16 cellular contexts compared by ENCODE assay signal in the genomic region with DNA sequence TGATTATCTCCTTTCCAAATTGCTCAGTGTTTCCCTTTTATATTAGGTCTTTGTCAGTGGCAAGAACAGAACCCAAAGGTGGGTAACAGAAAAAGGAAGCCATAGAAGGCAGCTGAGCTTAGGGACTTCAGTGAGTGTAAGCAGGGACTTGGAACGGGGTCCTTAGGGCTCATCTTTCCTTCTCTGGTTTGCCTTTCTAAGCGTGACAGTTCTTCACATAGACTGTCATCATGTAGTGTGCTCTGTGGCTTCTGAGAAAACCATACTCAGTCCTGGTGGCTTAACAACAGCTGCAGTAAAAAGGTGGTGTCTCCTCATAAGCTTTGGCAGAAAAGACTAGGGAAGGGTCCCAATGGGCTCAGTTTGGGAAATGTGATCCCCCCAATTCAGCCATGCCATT.
"Had no signal": no experiment of that assay in that cellular context is flagged by ENCODE, and none has a peak within 500 bp of the region (broad histone marks: within the 10 kb centered on the region; RNA-seq: fewer than 3 reads in every experiment).

No MANE protein-coding gene starts in this region.

- H3K36me3 ChIP-seq: right lobe of liver had no signal

- H3K27me3 ChIP-seq: foreskin keratinocyte, right lobe of liver had no signal

- H3K27ac Mint-ChIP-seq: activated B cell treated with CpG ODN at 0.5 μM for 24 hours; activated naive CD4-positive, alpha-beta T cell treated with anti-CD3 and anti-CD28 coated beads, Interleukin-2, amount 50 U/mL, for 72 hours; natural killer cell; progenitor cell of endocrine pancreas; type B pancreatic cell had no signal

- H3K9me3 Mint-ChIP-seq: activated B cell treated with CpG ODN at 0.5 μM for 24 hours; activated naive CD4-positive, alpha-beta T cell treated with anti-CD3 and anti-CD28 coated beads, Interleukin-2, amount 50 U/mL, for 72 hours; natural killer cell had no signal

- DNase-seq: activated B cell treated with CpG ODN at 0.5 μM for 24 hours; activated CD4-positive, alpha-beta T cell treated with anti-CD3 and anti-CD28 coated beads, Interleukin-2, amount 50 U/mL, for 1 hour; activated effector memory CD4-positive, alpha-beta T cell treated with Interleukin-2 at 50 U/mL for 16 hours; activated T-cell treated with anti-CD3 and anti-CD28 coated beads, Interleukin-2, amount 50 U/mL, for 1 hour; anterior cingulate cortex; foreskin keratinocyte; head of caudate nucleus; left colon; natural killer cell; right lobe of liver; stimulated activated CD4-positive, alpha-beta T cell treated with anti-CD3 and anti-CD28 coated beads, Interleukin-12 subunit alpha, Interleukin-12 subunit beta, amount 100 ng/mL, for 4 hours; stimulated activated naive CD4-positive, alpha-beta T cell had no signal

- H3K4me3 ChIP-seq: lung, right lobe of liver had no signal

- H3K36me3 Mint-ChIP-seq: activated naive CD4-positive, alpha-beta T cell treated with anti-CD3 and anti-CD28 coated beads, Interleukin-2, amount 50 U/mL, for 72 hours; natural killer cell had no signal

- H3K27ac ChIP-seq: foreskin keratinocyte, right lobe of liver had no signal

- H3K9me3 ChIP-seq: right lobe of liver had no signal

- H3K27me3 Mint-ChIP-seq: activated B cell treated with CpG ODN at 0.5 μM for 24 hours, progenitor cell of endocrine pancreas, type B pancreatic cell had no signal

- ATAC-seq: activated naive CD4-positive, alpha-beta T cell treated with anti-CD3 and anti-CD28 coated beads, Interleukin-2, amount 50 U/mL, for 72 hours; foreskin keratinocyte; left colon; natural killer cell; right lobe of liver had no signal

- H3K4me1 Mint-ChIP-seq: activated B cell treated with CpG ODN at 0.5 μM for 24 hours, natural killer cell had no signal

- H3K4me3 Mint-ChIP-seq: activated B cell treated with CpG ODN at 0.5 μM for 24 hours, natural killer cell, type B pancreatic cell had no signal

- H3K4me1 ChIP-seq: foreskin keratinocyte, right lobe of liver had no signal
